ENCODE assay signal across 7 cellular contexts in genomic region chr13:42112864-42113263, GRCh38.
"Had no signal": no experiment of that assay in that cellular context is flagged by ENCODE, and none has a peak within 500 bp of the region (broad histone marks: within the 10 kb centered on the region; RNA-seq: fewer than 3 reads in every experiment).

No MANE protein-coding gene starts in this region.

- H3K9ac ChIP-seq: GM23248 had no signal

- H3K4me3 ChIP-seq: GM23248 had no signal

- H3K27ac ChIP-seq: GM23248, HL-60 had no signal

- DNase-seq: GM23248, GOT3, H7, HCEC 1CT, KBM-7 had no signal

- ATAC-seq: HepG2 had no signal
